ENCODE assay signal across 34 cellular contexts in the genomic region with DNA sequence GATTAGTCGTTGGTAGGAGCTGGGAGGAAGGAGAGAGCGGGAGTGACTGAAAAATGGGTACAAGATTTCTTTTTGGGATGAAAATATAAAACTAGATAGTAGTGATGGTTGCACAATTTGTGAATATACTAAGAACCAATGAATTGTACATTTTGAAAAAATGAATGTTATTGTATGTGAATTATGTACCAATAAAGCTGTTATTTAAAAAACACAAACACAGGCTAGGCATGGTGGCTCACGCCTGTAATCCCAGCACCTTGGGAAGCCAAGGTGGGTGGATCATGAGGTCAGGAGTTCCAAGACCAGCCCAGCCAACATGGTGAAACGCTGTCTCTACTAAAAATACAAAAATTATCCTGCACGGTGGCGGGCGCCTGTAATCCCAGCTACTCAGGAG.
"Had no signal": no experiment of that assay in that cellular context is flagged by ENCODE, and none has a peak within 500 bp of the region (broad histone marks: within the 10 kb centered on the region; RNA-seq: fewer than 3 reads in every experiment).

No MANE protein-coding gene starts in this region.

- H3K27me3 Mint-ChIP-seq: activated B cell treated with CpG ODN at 0.5 μM for 24 hours; activated CD4-positive, alpha-beta memory T cell treated with anti-CD3 and anti-CD28 coated beads for 36 hours; activated CD8-positive, alpha-beta T cell treated with anti-CD3 and anti-CD28 coated beads for 36 hours; activated naive CD4-positive, alpha-beta T cell treated with anti-CD3 and anti-CD28 coated beads, Interleukin-2, amount 10 ng/mL, durations not matched to agents 7 days and 5 days; activated naive CD8-positive, alpha-beta T cell; activated naive CD8-positive, alpha-beta T cell treated with anti-CD3 and anti-CD28 coated beads, Interleukin-2, amount 10 ng/mL, durations not matched to agents 7 days and 5 days; activated naive CD8-positive, alpha-beta T cell treated with anti-CD3 and anti-CD28 coated beads, Interleukin-2, amount 50 U/mL, for 24 hours; T-cell had no signal

- H3K27ac ChIP-seq: ascending aorta, VCaP had no signal

- H3K36me3 ChIP-seq: ascending aorta had no signal

- H3K36me3 Mint-ChIP-seq: activated CD4-positive, alpha-beta memory T cell treated with anti-CD3 and anti-CD28 coated beads for 36 hours; activated naive CD4-positive, alpha-beta T cell treated with anti-CD3 and anti-CD28 coated beads, Interleukin-2, amount 10 ng/mL, durations not matched to agents 7 days and 5 days; activated naive CD8-positive, alpha-beta T cell treated with anti-CD3 and anti-CD28 coated beads, Interleukin-2, amount 10 ng/mL, durations not matched to agents 7 days and 5 days had no signal

- H3K27ac Mint-ChIP-seq: activated B cell treated with CpG ODN at 0.5 μM for 24 hours; activated CD4-positive, alpha-beta memory T cell treated with anti-CD3 and anti-CD28 coated beads for 36 hours; activated CD4-positive, alpha-beta T cell treated with anti-CD3 and anti-CD28 coated beads, Interleukin-2, amount 10 ng/mL, durations not matched to agents 24 days and 14 days; activated CD8-positive, alpha-beta T cell treated with anti-CD3 and anti-CD28 coated beads for 36 hours; activated naive CD4-positive, alpha-beta T cell treated with anti-CD3 and anti-CD28 coated beads, Interleukin-2, amount 10 ng/mL, durations not matched to agents 7 days and 5 days; activated naive CD8-positive, alpha-beta T cell; activated naive CD8-positive, alpha-beta T cell treated with anti-CD3 and anti-CD28 coated beads, Interleukin-2, amount 10 ng/mL, durations not matched to agents 7 days and 5 days; activated naive CD8-positive, alpha-beta T cell treated with anti-CD3 and anti-CD28 coated beads, Interleukin-2, amount 50 U/mL, for 24 hours; activated T-cell treated with anti-CD3 and anti-CD28 coated beads, Interleukin-2, amount 50 U/mL, for 72 hours; activated T-helper 2 cell treated with anti-CD3 and anti-CD28 coated beads, Interferon-gamma antibody, Interleukin-2, Interleukin-4, amounts not matched to agents 10 μg/mL and 5 μg/mL and 100 μg/mL, durations not matched to agents 14 hours and 24 hours and 36 hours; brain; T-cell; T-helper 2 cell treated with Interferon-gamma antibody and Interleukin-4, amounts not matched to agents 5 μg/mL and 100 μg/mL, for 36 hours had no signal

- H3K9me3 Mint-ChIP-seq: activated B cell treated with CpG ODN at 0.5 μM for 24 hours; activated CD4-positive, alpha-beta memory T cell treated with anti-CD3 and anti-CD28 coated beads for 36 hours; activated CD4-positive, alpha-beta T cell treated with anti-CD3 and anti-CD28 coated beads, Interleukin-2, amount 10 ng/mL, durations not matched to agents 24 days and 14 days; activated CD8-positive, alpha-beta T cell treated with anti-CD3 and anti-CD28 coated beads for 36 hours; activated naive CD4-positive, alpha-beta T cell treated with anti-CD3 and anti-CD28 coated beads, Interleukin-2, amount 10 ng/mL, durations not matched to agents 7 days and 5 days; activated naive CD8-positive, alpha-beta T cell treated with anti-CD3 and anti-CD28 coated beads, Interleukin-2, amount 10 ng/mL, durations not matched to agents 7 days and 5 days; activated naive CD8-positive, alpha-beta T cell treated with anti-CD3 and anti-CD28 coated beads, Interleukin-2, amount 50 U/mL, for 24 hours; activated T-cell treated with anti-CD3 and anti-CD28 coated beads, Interleukin-2, amount 50 U/mL, for 4 hours; activated T-cell treated with anti-CD3 and anti-CD28 coated beads, Interleukin-2, amount 50 U/mL, for 72 hours; activated T-helper 2 cell treated with anti-CD3 and anti-CD28 coated beads, Interferon-gamma antibody, Interleukin-2, Interleukin-4, amounts not matched to agents 10 μg/mL and 5 μg/mL and 100 μg/mL, durations not matched to agents 14 hours and 24 hours and 36 hours; T-cell; T-helper 2 cell treated with Interferon-gamma antibody and Interleukin-4, amounts not matched to agents 5 μg/mL and 100 μg/mL, for 36 hours had no signal

- H3K9me3 ChIP-seq: ascending aorta had no signal

- H3K4me3 ChIP-seq: ascending aorta had no signal

- FAIRE-seq: bronchial epithelial cell, colon, TTC549 had no signal

- DNase-seq: activated B cell treated with CpG ODN at 0.5 μM for 24 hours; activated CD4-positive, alpha-beta memory T cell treated with anti-CD3 and anti-CD28 coated beads for 36 hours; activated CD4-positive, alpha-beta T cell treated with anti-CD3 and anti-CD28 coated beads for 4 hours; activated CD4-positive, alpha-beta T cell treated with anti-CD3 and anti-CD28 coated beads, Interleukin-2, amount 10 ng/mL, durations not matched to agents 24 days and 14 days; activated CD4-positive, alpha-beta T cell treated with anti-CD3 and anti-CD28 coated beads, Interleukin-2, amount 50 U/mL, for 1 hour; activated CD4-positive, alpha-beta T cell treated with anti-CD3 and anti-CD28 coated beads, Interleukin-2, amount 50 U/mL, for 4 hours; activated CD4-positive, CD25-positive, alpha-beta regulatory T cell treated with anti-CD3 and anti-CD28 coated beads, Interleukin-2, amount 50 U/mL, for 72 hours; activated CD8-positive, alpha-beta memory T cell treated with anti-CD3 and anti-CD28 coated beads, Interleukin-2, amount 50 U/mL, for 4 hours; activated CD8-positive, alpha-beta T cell treated with anti-CD3 and anti-CD28 coated beads for 36 hours; activated effector memory CD4-positive, alpha-beta T cell treated with Interleukin-2 at 50 U/mL for 16 hours; activated gamma-delta T cell; activated naive CD4-positive, alpha-beta T cell treated with anti-CD3 and anti-CD28 coated beads, Interleukin-2, amount 10 ng/mL, durations not matched to agents 7 days and 5 days; activated naive CD4-positive, alpha-beta T cell treated with Interleukin-2 at 50 U/mL for 16 hours; activated naive CD8-positive, alpha-beta T cell treated with anti-CD3 and anti-CD28 coated beads, Interleukin-2, amount 10 ng/mL, durations not matched to agents 7 days and 5 days; activated naive CD8-positive, alpha-beta T cell treated with anti-CD3 and anti-CD28 coated beads, Interleukin-2, amount 50 U/mL, for 24 hours; activated T-cell treated with anti-CD3 and anti-CD28 coated beads for 4 hours; activated T-cell treated with anti-CD3 and anti-CD28 coated beads, Interleukin-2, amount 50 U/mL, for 1 hour; activated T-cell treated with anti-CD3 and anti-CD28 coated beads, Interleukin-2, amount 50 U/mL, for 4 hours; activated T-cell treated with anti-CD3 and anti-CD28 coated beads, Interleukin-2, amount 50 U/mL, for 72 hours; amygdala; anterior cingulate cortex; central memory CD4-positive, alpha-beta T cell; T-cell; T-helper 2 cell; T-helper 9 cell had no signal

- ATAC-seq: activated CD8-positive, alpha-beta T cell treated with anti-CD3 and anti-CD28 coated beads for 36 hours; activated naive CD8-positive, alpha-beta T cell treated with anti-CD3 and anti-CD28 coated beads, Interleukin-2, amount 50 U/mL, for 24 hours; activated T-cell treated with anti-CD3 and anti-CD28 coated beads, Interleukin-2, amount 50 U/mL, for 4 hours; activated T-cell treated with anti-CD3 and anti-CD28 coated beads, Interleukin-2, amount 50 U/mL, for 72 hours; T-cell had no signal

- H3K4me3 Mint-ChIP-seq: activated B cell treated with CpG ODN at 0.5 μM for 24 hours; activated CD4-positive, alpha-beta memory T cell treated with anti-CD3 and anti-CD28 coated beads for 36 hours; activated CD4-positive, alpha-beta T cell treated with anti-CD3 and anti-CD28 coated beads, Interleukin-2, amount 10 ng/mL, durations not matched to agents 24 days and 14 days; activated CD8-positive, alpha-beta T cell treated with anti-CD3 and anti-CD28 coated beads for 36 hours; activated naive CD4-positive, alpha-beta T cell treated with anti-CD3 and anti-CD28 coated beads, Interleukin-2, amount 10 ng/mL, durations not matched to agents 7 days and 5 days; activated naive CD8-positive, alpha-beta T cell; activated naive CD8-positive, alpha-beta T cell treated with anti-CD3 and anti-CD28 coated beads, Interleukin-2, amount 10 ng/mL, durations not matched to agents 7 days and 5 days; activated naive CD8-positive, alpha-beta T cell treated with anti-CD3 and anti-CD28 coated beads, Interleukin-2, amount 50 U/mL, for 24 hours; activated T-cell treated with anti-CD3 and anti-CD28 coated beads, Interleukin-2, amount 50 U/mL, for 4 hours; activated T-cell treated with anti-CD3 and anti-CD28 coated beads, Interleukin-2, amount 50 U/mL, for 72 hours; brain; T-cell; T-helper 2 cell treated with Interferon-gamma antibody and Interleukin-4, amounts not matched to agents 5 μg/mL and 100 μg/mL, for 36 hours had no signal

- H3K27me3 ChIP-seq: ascending aorta had no signal
